In the genomic region with DNA sequence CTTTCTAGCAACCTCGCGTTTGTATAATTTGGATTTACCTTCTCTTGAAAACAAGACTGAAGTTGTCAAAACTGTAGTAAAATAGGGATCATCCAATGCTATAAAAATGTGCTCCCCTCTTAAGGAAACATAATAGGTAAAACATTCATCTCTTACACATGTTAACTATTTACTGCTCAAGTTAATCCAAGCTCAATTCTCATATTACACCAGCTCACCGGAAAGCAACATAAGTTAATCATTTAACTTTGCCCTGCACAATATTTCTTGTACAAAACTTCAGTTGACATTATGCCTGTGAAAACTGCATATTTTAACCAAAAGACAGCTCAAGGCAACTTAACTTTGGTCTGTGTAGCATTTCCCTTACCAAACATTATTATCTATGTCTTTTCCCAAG, we compare ENCODE assay signal across 2 cellular contexts.
TF ChIP-seq lines count a peak whose summit lies in the region.

No MANE protein-coding gene starts in this region.

TF ChIP-seq in A549, 52 proteins besides CTCF, POLR2A, EP300 and RAD21 (continued from another document):
- TF ChIP-seq BCL3 (IDR thresholded peaks at IDR 0.05) (no peak), FOSL2 (IDR thresholded peaks at IDR 0.05) (no peak), FOSL2 (CRISPR knock-in tag; IDR thresholded peaks at IDR 0.05) (no peak), FOSB (CRISPR knock-in tag; IDR thresholded peaks at IDR 0.05) (no peak), NR3C1 (IDR thresholded peaks at IDR 0.05) (no peak), HOXA7 (CRISPR knock-in tag; IDR thresholded peaks at IDR 0.05) (no peak), TFCP2L1 (CRISPR knock-in tag; IDR thresholded peaks at IDR 0.05) (no peak), SMC3 (IDR thresholded peaks at IDR 0.05) (no peak), NPAS2 (CRISPR knock-in tag; IDR thresholded peaks at IDR 0.05; ENCODE audit: borderline replicate concordance) (no peak)
- TF ChIP-seq, protein P1, sequence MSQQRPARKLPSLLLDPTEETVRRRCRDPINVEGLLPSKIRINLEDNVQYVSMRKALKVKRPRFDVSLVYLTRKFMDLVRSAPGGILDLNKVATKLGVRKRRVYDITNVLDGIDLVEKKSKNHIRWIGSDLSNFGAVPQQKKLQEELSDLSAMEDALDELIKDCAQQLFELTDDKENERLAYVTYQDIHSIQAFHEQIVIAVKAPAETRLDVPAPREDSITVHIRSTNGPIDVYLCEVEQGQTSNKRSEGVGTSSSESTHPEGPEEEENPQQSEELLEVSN (IDR thresholded peaks at IDR 0.05; ENCODE audit: borderline replicate concordance, low read depth) = no peak

TF ChIP-seq in GM12878, 131 proteins besides CTCF, POLR2A, EP300 and RAD21 (continued from another document):
- TF ChIP-seq, protein P2, sequence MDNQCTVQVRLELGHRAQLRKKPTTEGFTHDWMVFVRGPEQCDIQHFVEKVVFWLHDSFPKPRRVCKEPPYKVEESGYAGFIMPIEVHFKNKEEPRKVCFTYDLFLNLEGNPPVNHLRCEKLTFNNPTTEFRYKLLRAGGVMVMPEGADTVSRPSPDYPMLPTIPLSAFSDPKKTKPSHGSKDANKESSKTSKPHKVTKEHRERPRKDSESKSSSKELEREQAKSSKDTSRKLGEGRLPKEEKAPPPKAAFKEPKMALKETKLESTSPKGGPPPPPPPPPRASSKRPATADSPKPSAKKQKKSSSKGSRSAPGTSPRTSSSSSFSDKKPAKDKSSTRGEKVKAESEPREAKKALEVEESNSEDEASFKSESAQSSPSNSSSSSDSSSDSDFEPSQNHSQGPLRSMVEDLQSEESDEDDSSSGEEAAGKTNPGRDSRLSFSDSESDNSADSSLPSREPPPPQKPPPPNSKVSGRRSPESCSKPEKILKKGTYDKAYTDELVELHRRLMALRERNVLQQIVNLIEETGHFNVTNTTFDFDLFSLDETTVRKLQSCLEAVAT (IDR thresholded peaks at IDR 0.05) = no peak
